In genomic region chr2:141923657-141924056, GRCh38 we compare ENCODE assay signal across 26 cellular contexts.
A peak's percentile ranks its signal among the peaks of the same experiment; 100 is the strongest.
DNase-seq lines count a peak whose midpoint lies in the region; FAIRE-seq and TF ChIP-seq lines count a peak whose summit lies in the region.
"Had no signal": no experiment of that assay in that cellular context is flagged by ENCODE, and none has a peak within 500 bp of the region (broad histone marks: within the 10 kb centered on the region; RNA-seq: fewer than 3 reads in every experiment).

No MANE protein-coding gene starts in this region.

- peaks cover 15% of the 10 kb centered on the region for H3K4me1 Mint-ChIP-seq in astrocyte (ENCODE audit: low read depth, unreplicated experiment)
- H3K4me1 Mint-ChIP-seq in T-helper 2 cell treated with Interferon-gamma antibody and Interleukin-4, amounts not matched to agents 5 μg/mL and 100 μg/mL, for 36 hours (ENCODE audit: low read depth), result no peaks in the 10 kb centered on the region
- H3K4me1 Mint-ChIP-seq: activated CD4-positive, alpha-beta T cell treated with anti-CD3 and anti-CD28 coated beads, Interleukin-2, amount 10 ng/mL, durations not matched to agents 24 days and 14 days; central memory CD8-positive, alpha-beta T cell; neural progenitor cell; T-helper 17 cell had no signal

- H3K27ac ChIP-seq in AG04450 (ENCODE audit: low read depth, low read length) (peak overlapping the region; percentile 25), astrocyte (ENCODE audit: low read depth, low read length) (peak overlapping the region; percentile 31)
- H3K27ac ChIP-seq: BLaER1 treated with 17β-estradiol and CSF1 and Interleukin-3, amounts not matched to agents 10 nM and 100 nM; neural progenitor cell; sigmoid colon; transverse colon had no signal

- H3K9me3 ChIP-seq in AG04450 (ENCODE audit: control insufficient read depth, insufficient read depth, low read length) (no peaks in the 10 kb centered on the region), astrocyte (ENCODE audit: insufficient read depth, low read depth, low read length) (no peaks in the 10 kb centered on the region)
- H3K9me3 ChIP-seq: BLaER1 treated with 17β-estradiol and CSF1 and Interleukin-3, amounts not matched to agents 10 nM and 100 nM; sigmoid colon; transverse colon had no signal

- no peaks in the 10 kb centered on the region for H3K9me3 Mint-ChIP-seq in astrocyte (ENCODE audit: unreplicated experiment)
- peaks cover 17% of the 10 kb centered on the region for H3K9me3 Mint-ChIP-seq in T-helper 2 cell treated with Interferon-gamma antibody and Interleukin-4, amounts not matched to agents 5 μg/mL and 100 μg/mL, for 36 hours
- H3K9me3 Mint-ChIP-seq: activated CD4-positive, alpha-beta T cell treated with anti-CD3 and anti-CD28 coated beads, Interleukin-2, amount 10 ng/mL, durations not matched to agents 24 days and 14 days; central memory CD8-positive, alpha-beta T cell; neural progenitor cell had no signal

- no peaks in the 10 kb centered on the region for H3K36me3 Mint-ChIP-seq in astrocyte (ENCODE audit: low read depth, unreplicated experiment)
- no peaks in the 10 kb centered on the region for H3K36me3 Mint-ChIP-seq in T-helper 2 cell treated with Interferon-gamma antibody and Interleukin-4, amounts not matched to agents 5 μg/mL and 100 μg/mL, for 36 hours (ENCODE audit: low read depth)
- H3K36me3 Mint-ChIP-seq: neural progenitor cell had no signal

- FAIRE-seq in astrocyte (lab: Jason Lieb, UNC), result no peak
- FAIRE-seq: A204.1 had no signal

- DNase-seq in AG04450 (ENCODE audit: low read depth, low spot score) (peak; percentile 23), HS-27A (ENCODE audit: low read depth) (peak; percentile 57), astrocyte (ENCODE audit: low read depth) (peak; percentile 86), fibroblast of the aortic adventitia (ENCODE audit: low read depth) (peak; percentile 1), mesenteric fat pad (ENCODE audit: low spot score) (no peak)
- no peak for DNase-seq in central memory CD4-positive, alpha-beta T cell
- DNase-seq in activated CD4-positive, alpha-beta T cell treated with anti-CD3 and anti-CD28 coated beads, Interleukin-2, amount 50 U/mL, for 4 hours, result no peak
- no peak for DNase-seq in T-helper 2 cell treated with Interferon-gamma antibody and Interleukin-4, amounts not matched to agents 5 μg/mL and 100 μg/mL, for 36 hours (ENCODE audit: low spot score)
- DNase-seq: activated CD4-positive, alpha-beta T cell treated with anti-CD3 and anti-CD28 coated beads, Interleukin-2, amount 10 ng/mL, durations not matched to agents 24 days and 14 days; activated naive CD4-positive, alpha-beta T cell treated with Interleukin-2 at 50 U/mL for 16 hours; activated T-cell treated with anti-CD3 and anti-CD28 coated beads, Interleukin-2, amount 50 U/mL, for 48 hours; amygdala; DMS79 treated with DMSO at 0.1 percent for 48 hours; H7; islet precursor cell; NCI-H1048; NCI-H187; posterior cingulate gyrus; sigmoid colon; T-helper 17 cell; transverse colon had no signal

- H3K4me3 ChIP-seq in AG04450 (ENCODE audit: low read depth, low read length), result no peak overlapping the region
- H3K4me3 ChIP-seq in astrocyte (ENCODE audit: insufficient read depth, low read depth, low read length), result no peak overlapping the region
- no peak overlapping the region for H3K4me3 ChIP-seq in fibroblast of the aortic adventitia (ENCODE audit: low read depth, low read length)
- H3K4me3 ChIP-seq: BLaER1 treated with 17β-estradiol and CSF1 and Interleukin-3, amounts not matched to agents 10 nM and 100 nM; lung; neural progenitor cell; sigmoid colon; transverse colon had no signal

- POLR2A ChIA-PET in AG04450 (lab: Yijun Ruan, JAX), result no interaction called here

- H3K4me2 ChIP-seq in astrocyte (ENCODE audit: low read length), result no peak overlapping the region
- H3K4me2 ChIP-seq: BLaER1 treated with 17β-estradiol and CSF1 and Interleukin-3, amounts not matched to agents 10 nM and 100 nM; neural progenitor cell had no signal

- no peak overlapping the region for H3K4me3 Mint-ChIP-seq in astrocyte (ENCODE audit: unreplicated experiment)
- no peak overlapping the region for H3K4me3 Mint-ChIP-seq in T-helper 2 cell treated with Interferon-gamma antibody and Interleukin-4, amounts not matched to agents 5 μg/mL and 100 μg/mL, for 36 hours
- H3K4me3 Mint-ChIP-seq: activated CD4-positive, alpha-beta T cell treated with anti-CD3 and anti-CD28 coated beads, Interleukin-2, amount 10 ng/mL, durations not matched to agents 24 days and 14 days; central memory CD8-positive, alpha-beta T cell; neural progenitor cell; T-helper 17 cell had no signal

- H3K27ac Mint-ChIP-seq in astrocyte (ENCODE audit: unreplicated experiment), result no peak overlapping the region
- no peak overlapping the region for H3K27ac Mint-ChIP-seq in T-helper 2 cell treated with Interferon-gamma antibody and Interleukin-4, amounts not matched to agents 5 μg/mL and 100 μg/mL, for 36 hours
- H3K27ac Mint-ChIP-seq: activated CD4-positive, alpha-beta T cell treated with anti-CD3 and anti-CD28 coated beads, Interleukin-2, amount 10 ng/mL, durations not matched to agents 24 days and 14 days; neural progenitor cell; T-helper 17 cell had no signal

- CTCF ChIA-PET in AG04450 (lab: Charles Lee), result interaction anchor here (0.8 kb wide), 1 partner anchor 608 kb away, joined by 9 read pairs; no protein-coding TSS in a partner anchor

- H3K27me3 ChIP-seq in AG04450 (ENCODE audit: control insufficient read depth, insufficient read depth, low read length) (no peaks in the 10 kb centered on the region), astrocyte (ENCODE audit: insufficient read depth, low read length) (no peaks in the 10 kb centered on the region)
- H3K27me3 ChIP-seq: BLaER1 treated with 17β-estradiol and CSF1 and Interleukin-3, amounts not matched to agents 10 nM and 100 nM; neural progenitor cell; sigmoid colon; transverse colon had no signal

- H3K27me3 Mint-ChIP-seq in astrocyte (ENCODE audit: low read depth, unreplicated experiment), result no peaks in the 10 kb centered on the region
- no peaks in the 10 kb centered on the region for H3K27me3 Mint-ChIP-seq in T-helper 2 cell treated with Interferon-gamma antibody and Interleukin-4, amounts not matched to agents 5 μg/mL and 100 μg/mL, for 36 hours (ENCODE audit: low read depth)
- H3K27me3 Mint-ChIP-seq: activated CD4-positive, alpha-beta T cell treated with anti-CD3 and anti-CD28 coated beads, Interleukin-2, amount 10 ng/mL, durations not matched to agents 24 days and 14 days; central memory CD8-positive, alpha-beta T cell; T-helper 17 cell had no signal

- H3K4me1 ChIP-seq in astrocyte (ENCODE audit: insufficient read depth, low read length), result peaks cover 9% of the 10 kb centered on the region
- H3K4me1 ChIP-seq: BLaER1 treated with 17β-estradiol and CSF1 and Interleukin-3, amounts not matched to agents 10 nM and 100 nM; neural progenitor cell; sigmoid colon; transverse colon had no signal

- H3K36me3 ChIP-seq in astrocyte (ENCODE audit: insufficient read depth, low read length), result no peaks in the 10 kb centered on the region
- H3K36me3 ChIP-seq: BLaER1 treated with 17β-estradiol and CSF1 and Interleukin-3, amounts not matched to agents 10 nM and 100 nM; neural progenitor cell; sigmoid colon; transverse colon had no signal

- H4K20me1 ChIP-seq in astrocyte (ENCODE audit: insufficient read depth, low read length), result no peaks in the 10 kb centered on the region
- H4K20me1 ChIP-seq: BLaER1 treated with 17β-estradiol and CSF1 and Interleukin-3, amounts not matched to agents 10 nM and 100 nM had no signal

- H2AFZ ChIP-seq in astrocyte (ENCODE audit: low read depth, low read length), result no peak overlapping the region
- H2AFZ ChIP-seq: neural progenitor cell had no signal

- H3K9ac ChIP-seq in astrocyte (ENCODE audit: low read length), result no peak overlapping the region
- H3K9ac ChIP-seq: BLaER1 treated with 17β-estradiol and CSF1 and Interleukin-3, amounts not matched to agents 10 nM and 100 nM; neural progenitor cell had no signal

- no peaks in the 10 kb centered on the region for H3K79me2 ChIP-seq in astrocyte (ENCODE audit: insufficient read depth, low read length)

- TF ChIP-seq CTCF in AG04450 (IDR thresholded peaks at IDR 0.05; ENCODE audit: low read depth, low read length) (no peak), astrocyte (IDR thresholded peaks at IDR 0.05; ENCODE audit: insufficient read depth, low read depth, low read length) (no peak), fibroblast of the aortic adventitia (IDR thresholded peaks at IDR 0.05; ENCODE audit: insufficient read depth, low read length) (no peak)

Comparison
In these comparisons a context has a peak if more than half of its experiments do, and no peak if none do; other contexts are left out.
1. DNase-seq: peak in AG04450 (single experiment), HS-27A (single experiment), astrocyte (single experiment) and fibroblast of the aortic adventitia (single experiment); none in central memory CD4-positive, alpha-beta T cell (single experiment), activated CD4-positive, alpha-beta T cell treated with anti-CD3 and anti-CD28 coated beads, Interleukin-2, amount 50 U/mL, for 4 hours (0 of 2), T-helper 2 cell treated with Interferon-gamma antibody and Interleukin-4, amounts not matched to agents 5 μg/mL and 100 μg/mL, for 36 hours (single experiment) and mesenteric fat pad (single experiment).